10 cellular contexts compared by ENCODE assay signal in the genomic region with DNA sequence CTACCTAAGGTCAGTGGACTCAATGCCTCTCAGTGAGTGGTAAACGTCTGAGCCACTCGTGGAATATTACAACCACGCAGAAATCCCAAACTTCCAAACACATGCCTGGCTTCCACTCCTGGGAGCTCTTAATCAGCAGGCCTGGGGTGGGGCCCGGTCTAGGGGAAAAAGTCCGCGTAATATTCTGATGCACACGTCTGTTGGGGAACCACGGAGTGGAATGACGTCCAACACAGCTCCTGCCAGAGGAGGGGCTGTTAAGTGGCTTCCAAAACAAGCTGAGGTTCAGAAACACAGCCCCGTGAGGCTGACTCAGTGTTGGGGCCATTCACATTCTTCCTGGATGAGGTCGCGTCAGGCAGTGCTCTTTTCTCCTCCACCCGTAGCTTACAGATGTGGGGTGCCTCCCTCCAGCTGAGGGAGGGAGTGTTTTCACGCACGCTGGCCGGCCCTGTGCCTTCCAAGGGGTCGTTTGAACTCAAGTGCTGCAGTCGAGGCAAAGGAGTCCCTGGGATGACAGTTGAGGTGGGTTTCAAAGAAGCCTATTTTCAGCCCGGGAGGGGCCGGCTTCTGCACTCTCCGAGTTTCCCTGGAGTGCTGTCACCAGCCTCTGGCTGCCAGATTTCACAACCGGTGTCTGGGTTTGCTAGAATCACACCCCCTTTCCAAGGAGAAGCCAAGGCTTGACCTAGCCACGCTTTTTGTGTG.
A peak's percentile ranks its signal among the peaks of the same experiment; 100 is the strongest.
DNase-seq lines count a peak whose midpoint lies in the region; ATAC-seq and TF ChIP-seq lines count a peak whose summit lies in the region.
"Had no signal": no experiment of that assay in that cellular context is flagged by ENCODE, and none has a peak within 500 bp of the region (broad histone marks: within the 10 kb centered on the region; RNA-seq: fewer than 3 reads in every experiment).

No MANE protein-coding gene starts in this region.

- TF ChIP-seq POLR2A in sigmoid colon (IDR thresholded peaks at IDR 0.05), result no peak

- peak; percentile 57 to 99 (median 82) for TF ChIP-seq EP300 in sigmoid colon (IDR thresholded peaks at IDR 0.05)

- H3K27ac ChIP-seq in ascending aorta (peak overlapping the region; percentile 79 to 85), left ventricle myocardium inferior (replicated peaks) (peak overlapping the region; percentile 82), sigmoid colon (peak overlapping the region; percentile 77 to 91 (median 81))

- intact Hi-C loops in ascending aorta (cut with DNase I) (loop anchor here (1.0 to 5.0 kb wide), 8 partner anchors 33 to 245 kb away; partner anchors contain the start of gene ACKR3), left ventricle myocardium inferior (cut with micrococcal nuclease) (no loop called here), sigmoid colon (cut with DNase I) (loop anchor here (2.0 to 5.0 kb wide), 4 partner anchors 16 to 135 kb away; partner anchors contain the start of gene ACKR3)

- H3K36me3 ChIP-seq in ascending aorta (no peaks in the 10 kb centered on the region), left ventricle myocardium inferior (no peaks in the 10 kb centered on the region), sigmoid colon (no peaks in the 10 kb centered on the region)

- H3K9me3 ChIP-seq in ascending aorta (no peaks in the 10 kb centered on the region), left ventricle myocardium inferior (replicated peaks) (peaks cover 34% of the 10 kb centered on the region), sigmoid colon (no peaks in the 10 kb centered on the region)

- H3K27me3 ChIP-seq in ascending aorta, result no peaks in the 10 kb centered on the region
- no peaks in the 10 kb centered on the region for H3K27me3 ChIP-seq in left ventricle myocardium inferior (ENCODE audit: low read depth)
- H3K27me3 ChIP-seq in sigmoid colon, result no peaks in the 10 kb centered on the region

- H3K4me1 ChIP-seq in ascending aorta (peaks cover 10 to 32% of the 10 kb centered on the region in 2 donors), left ventricle myocardium inferior (peaks cover 22% of the 10 kb centered on the region), sigmoid colon (peaks cover 0 to 22% (median 20%) of the 10 kb centered on the region in 4 donors)

- DNase-seq in GM04503 (ENCODE audit: low read depth) (peak; percentile 96), ascending aorta (ENCODE audit: low spot score in 2 of 2) (peak; percentile 93 to 99), left ventricle myocardium inferior (peak; percentile 86), sigmoid colon (peak; percentile 98), hippocampal formation (lab: John Stamatoyannopoulos, UW) (no peak)
- DNase-seq: activated T-cell treated with anti-CD3 and anti-CD28 coated beads, Interleukin-2, amount 50 U/mL, for 24 hours; NCI-H510A treated with DMSO at 0.1 percent for 48 hours had no signal

- peak overlapping the region in 1 of 2 donors; percentile 28 for H3K4me3 ChIP-seq in ascending aorta
- no peak overlapping the region for H3K4me3 ChIP-seq in left ventricle myocardium inferior
- peak overlapping the region in 1 of 4 donors; percentile 10 for H3K4me3 ChIP-seq in sigmoid colon

- 44 to 52% methylated on average over 23 of the region's 23 CpGs for WGBS in sigmoid colon, 2 donors

- ATAC-seq in GM19351 (IDR thresholded peaks at IDR 0.05; ENCODE audit: unreplicated experiment) (no peak), GM18858 (IDR thresholded peaks at IDR 0.05; ENCODE audit: unreplicated experiment) (no peak), GM19463 (IDR thresholded peaks at IDR 0.05; ENCODE audit: unreplicated experiment) (no peak)

- TF ChIP-seq CTCF in ascending aorta (IDR thresholded peaks at IDR 0.05), result no peak
- no peak for TF ChIP-seq CTCF in left ventricle myocardium inferior (IDR thresholded peaks at IDR 0.05; ENCODE audit: borderline replicate concordance)
- no peak for TF ChIP-seq CTCF in sigmoid colon (IDR thresholded peaks at IDR 0.05)

Comparison
In these comparisons a context has a peak if more than half of its experiments do, and no peak if none do; other contexts are left out.
1. DNase-seq: peak in GM04503 (single experiment), ascending aorta (2 of 2), left ventricle myocardium inferior (single experiment) and sigmoid colon (single experiment); none in hippocampal formation (0 of 2).
2. Peak in every context shown above with its lines, with median percentiles within 50 percentile points of each other: H3K27ac ChIP-seq.